ENCODE assay signal across 3 cellular contexts in genomic region chr4:7648813-7649395, GRCh38.
TF ChIP-seq lines count a peak whose summit lies in the region.

No MANE protein-coding gene starts in this region.

TF ChIP-seq in SK-N-SH, 30 proteins besides CTCF, POLR2A, EP300 and RAD21:
- no peak for TF ChIP-seq RCOR1 (IDR thresholded peaks at IDR 0.05; ENCODE audit: low read length)
- TF ChIP-seq USF2 (IDR thresholded peaks at IDR 0.05; ENCODE audit: borderline replicate concordance, low read depth, low read length): no peak
- no peak for TF ChIP-seq FOSL2 (IDR thresholded peaks at IDR 0.05; ENCODE audit: borderline replicate concordance, low read depth)
- TF ChIP-seq RXRA (IDR thresholded peaks at IDR 0.05; ENCODE audit: borderline replicate concordance, low read depth): no peak
TF ChIP-seq in SK-N-SH: peak in this region for 0.

TF ChIP-seq in SK-N-SH treated with all-trans-retinoic acid at 6 μM for 48 hours, 23 proteins besides CTCF, POLR2A, EP300 and RAD21:
- TF ChIP-seq ZNF8 (CRISPR knock-in tag; IDR thresholded peaks at IDR 0.05): no peak
- TF ChIP-seq CSDC2 (CRISPR knock-in tag; IDR thresholded peaks at IDR 0.05): no peak
- TF ChIP-seq SNAI2 (CRISPR knock-in tag; IDR thresholded peaks at IDR 0.05): no peak
- TF ChIP-seq CREB5 (CRISPR knock-in tag; IDR thresholded peaks at IDR 0.05; ENCODE audit: low read depth): no peak
- no peak for TF ChIP-seq ZC3H10 (CRISPR knock-in tag; IDR thresholded peaks at IDR 0.05)
- no peak for TF ChIP-seq POU6F1 (CRISPR knock-in tag; IDR thresholded peaks at IDR 0.05; ENCODE audit: borderline replicate concordance, low read depth)
- no peak for TF ChIP-seq ZFP30 (CRISPR knock-in tag; IDR thresholded peaks at IDR 0.05)
- TF ChIP-seq ARNTL (CRISPR knock-in tag; IDR thresholded peaks at IDR 0.05; ENCODE audit: borderline replicate concordance, low read depth): no peak
- TF ChIP-seq ZNF565 (CRISPR knock-in tag; conservative IDR thresholded peaks at IDR 0.05; ENCODE audit: low read depth): no peak
- no peak for TF ChIP-seq ZNF70 (CRISPR knock-in tag; IDR thresholded peaks at IDR 0.05)
TF ChIP-seq in SK-N-SH treated with all-trans-retinoic acid at 6 μM for 48 hours: peak in this region for 0.

TF ChIP-seq in H1, 55 proteins besides CTCF, POLR2A, EP300 and RAD21:
- TF ChIP-seq BRCA1 (IDR thresholded peaks at IDR 0.05; ENCODE audit: low read depth, low read length): no peak
- TF ChIP-seq SAP30 (IDR thresholded peaks at IDR 0.05; ENCODE audit: insufficient read depth, insufficient replicate concordance, low read length): no peak
- no peak for TF ChIP-seq ASH2L (IDR thresholded peaks at IDR 0.05; ENCODE audit: low read length)
- TF ChIP-seq RFX5 (IDR thresholded peaks at IDR 0.05; ENCODE audit: borderline replicate concordance, low read depth, low read length): no peak
- no peak for TF ChIP-seq GTF2F1 (IDR thresholded peaks at IDR 0.05; ENCODE audit: borderline replicate concordance, low read depth, low read length)
- no peak for TF ChIP-seq EZH2 (IDR thresholded peaks at IDR 0.05; ENCODE audit: low read depth, low read length, severe bottlenecking)
- no peak for TF ChIP-seq EGR1 (IDR thresholded peaks at IDR 0.05; ENCODE audit: borderline replicate concordance, low read depth, low read length)
- TF ChIP-seq CBX5 (IDR thresholded peaks at IDR 0.05; ENCODE audit: low read depth, low read length): no peak
- TF ChIP-seq HDAC6 (IDR thresholded peaks at IDR 0.05; ENCODE audit: low read depth, low read length): no peak
- no peak for TF ChIP-seq CBX8 (IDR thresholded peaks at IDR 0.05; ENCODE audit: borderline replicate concordance, low read depth, low read length)
- TF ChIP-seq SIN3A (conservative IDR thresholded peaks at IDR 0.05 in 1 of 2, IDR thresholded peaks at IDR 0.05 in 1 of 2; ENCODE audit: low read depth in 1 of 2, low read length in 2 of 2): no peak
